ENCODE assay signal across 11 cellular contexts in genomic region chr17:81096741-81097133, GRCh38.
DNase-seq lines count a peak whose midpoint lies in the region; ATAC-seq and TF ChIP-seq lines count a peak whose summit lies in the region.
"Had no signal": no experiment of that assay in that cellular context is flagged by ENCODE, and none has a peak within 500 bp of the region (broad histone marks: within the 10 kb centered on the region; RNA-seq: fewer than 3 reads in every experiment).

No MANE protein-coding gene starts in this region.

- H3K36me3 Mint-ChIP-seq in activated T-helper 17 cell treated with anti-CD3 and anti-CD28 coated beads, Interleukin-2, amount 50 U/mL, for 72 hours (ENCODE audit: low read depth) = no peaks in the 10 kb centered on the region

- peak overlapping the region; percentile 68 for H3K4me3 Mint-ChIP-seq in activated T-helper 17 cell treated with anti-CD3 and anti-CD28 coated beads, Interleukin-2, amount 50 U/mL, for 72 hours

- H3K9me3 ChIP-seq in HEK293 (ENCODE audit: control insufficient read depth, insufficient read depth, low read depth, low read length) (no peaks in the 10 kb centered on the region), iPS-15b (ENCODE audit: control insufficient read depth, insufficient read depth, low read length) (no peaks in the 10 kb centered on the region), skeletal muscle tissue (ENCODE audit: control insufficient read depth in 3 of 3, low read length in 3 of 3) (no peaks in the 10 kb centered on the region)

- H3K27me3 ChIP-seq in iPS-15b (ENCODE audit: control insufficient read depth, insufficient read depth, low read length) = no peaks in the 10 kb centered on the region
- peaks cover 0 to 3% (median 3%) of the 10 kb centered on the region in 3 donors for H3K27me3 ChIP-seq in skeletal muscle tissue (ENCODE audit: control insufficient read depth in 3 of 3, insufficient read depth in 3 of 3, low read length in 3 of 3)

- no peaks in the 10 kb centered on the region for H3K9me3 Mint-ChIP-seq in activated T-helper 17 cell treated with anti-CD3 and anti-CD28 coated beads, Interleukin-2, amount 50 U/mL, for 72 hours
- H3K9me3 Mint-ChIP-seq: activated T-helper 2 cell treated with anti-CD3 and anti-CD28 coated beads, Interferon-gamma antibody, Interleukin-2, Interleukin-4, amounts not matched to agents 10 μg/mL and 5 μg/mL and 100 μg/mL, durations not matched to agents 14 hours and 24 hours and 36 hours had no signal

- H3K4me3 ChIP-seq in HEK293 (ENCODE audit: low read depth, low read length) = no peak overlapping the region
- H3K4me3 ChIP-seq in iPS-15b (ENCODE audit: low read depth, low read length) = no peak overlapping the region
- no peak overlapping the region for H3K4me3 ChIP-seq in skeletal muscle tissue (ENCODE audit: low read length in 3 of 3)

- no peak overlapping the region for H3K27ac ChIP-seq in HEK293 (ENCODE audit: extremely low read depth, low read depth, low read length)
- H3K27ac ChIP-seq in skeletal muscle tissue (ENCODE audit: low read depth, low read length) = peak overlapping the region; percentile 28

- H3K4me1 Mint-ChIP-seq in activated T-helper 17 cell treated with anti-CD3 and anti-CD28 coated beads, Interleukin-2, amount 50 U/mL, for 72 hours = peaks cover 15% of the 10 kb centered on the region

- peak overlapping the region; percentile 26 for H3K27ac Mint-ChIP-seq in activated T-helper 17 cell treated with anti-CD3 and anti-CD28 coated beads, Interleukin-2, amount 50 U/mL, for 72 hours
- H3K27ac Mint-ChIP-seq: activated T-helper 2 cell treated with anti-CD3 and anti-CD28 coated beads, Interferon-gamma antibody, Interleukin-2, Interleukin-4, amounts not matched to agents 10 μg/mL and 5 μg/mL and 100 μg/mL, durations not matched to agents 14 hours and 24 hours and 36 hours had no signal

- TF ChIP-seq CTCF in HEK293 (tag by site-specific recombination; IDR thresholded peaks at IDR 0.05) = no peak

- POLR2A ChIA-PET in HEK293 (lab: Yijun Ruan, JAX) = interaction anchor here (0.5 to 2.2 kb wide), 5 partner anchors 39 to 73 kb away, joined by 4 to 8 read pairs (median 6); partner anchors contain the start of gene BAIAP2

- CTCF ChIA-PET in HEK293 (lab: Yijun Ruan, JAX) = interaction anchor here (0.7 to 7.1 kb wide), 21 partner anchors 9 to 138 kb away, joined by 3 to 109 read pairs (median 5); no protein-coding TSS in a partner anchor

- H3K36me3 ChIP-seq in HEK293 (ENCODE audit: control insufficient read depth in 2 of 2, insufficient read depth in 1 of 2, low read length in 2 of 2) (peaks cover 0 to 16% of the 10 kb centered on the region in 2 experiments; a peak in 1 of 3 replicates), iPS-15b (ENCODE audit: control insufficient read depth, insufficient read depth, low read length) (peaks cover 2% of the 10 kb centered on the region), skeletal muscle tissue (ENCODE audit: control insufficient read depth in 3 of 3, insufficient read depth in 3 of 3, low read length in 3 of 3) (peaks cover 0 to 3% (median 0%) of the 10 kb centered on the region in 3 donors)

- ATAC-seq in activated T-helper 17 cell treated with anti-CD3 and anti-CD28 coated beads, Interleukin-2, amount 50 U/mL, for 72 hours (replicated peaks) = no peak
- ATAC-seq in HG02885 (IDR thresholded peaks at IDR 0.05; ENCODE audit: poor library complexity, unreplicated experiment) = no peak

- DNase-seq in HUDEP-2 (lab: John Stamatoyannopoulos, UW; ENCODE audit: unreplicated experiment in 76 of 76) = no peak
- no peak for DNase-seq in NCI-H510A treated with DMSO at 0.1 percent for 48 hours (lab: John Stamatoyannopoulos, UW)
- no peak for DNase-seq in amygdala (lab: John Stamatoyannopoulos, UW)
- DNase-seq: DMS79 treated with DMSO at 0.1 percent for 48 hours, NCI-H345 had no signal

- H3K4me1 ChIP-seq in HEK293 (ENCODE audit: control insufficient read depth, insufficient read depth, low read length) (peaks cover 17% of the 10 kb centered on the region), iPS-15b (ENCODE audit: control insufficient read depth, insufficient read depth, low read length) (peaks cover 8% of the 10 kb centered on the region), skeletal muscle tissue (ENCODE audit: control insufficient read depth in 3 of 3, insufficient read depth in 3 of 3, low read length in 3 of 3) (peaks cover 30 to 48% (median 38%) of the 10 kb centered on the region in 3 donors)

- peak overlapping the region; percentile 47 for H3K9ac ChIP-seq in iPS-15b (ENCODE audit: low read depth, low read length)
- H3K9ac ChIP-seq in skeletal muscle tissue (ENCODE audit: low read depth in 1 of 3, low read length in 3 of 3) = no peak overlapping the region

- no peaks in the 10 kb centered on the region for H3K27me3 Mint-ChIP-seq in activated T-helper 17 cell treated with anti-CD3 and anti-CD28 coated beads, Interleukin-2, amount 50 U/mL, for 72 hours

TF ChIP-seq in HEK293, 187 proteins besides CTCF, POLR2A, EP300 and RAD21 (continues in another document):
- TF ChIP-seq EGR2 (tag by site-specific recombination; IDR thresholded peaks at IDR 0.05; ENCODE audit: low read depth) (peak; percentile 92), PATZ1 (tag by site-specific recombination; IDR thresholded peaks at IDR 0.05) (no peak), ZBTB1 (tag by site-specific recombination; IDR thresholded peaks at IDR 0.05) (no peak), ZBTB10 (tag by site-specific recombination; IDR thresholded peaks at IDR 0.05) (no peak), ZNF585B (tag by site-specific recombination; IDR thresholded peaks at IDR 0.05) (no peak), ZBTB20 (tag by site-specific recombination; IDR thresholded peaks at IDR 0.05) (peak; percentile 53; the same call in 1 of the 2 replicates), ZFP37 (tag by site-specific recombination; IDR thresholded peaks at IDR 0.05) (no peak), ZNF747 (tag by site-specific recombination; IDR thresholded peaks at IDR 0.05) (no peak), PBX3 (CRISPR knock-in tag; IDR thresholded peaks at IDR 0.05) (no peak), ZNF571 (tag by site-specific recombination; IDR thresholded peaks at IDR 0.05) (no peak), ZNF169 (tag by site-specific recombination; IDR thresholded peaks at IDR 0.05) (no peak)
